In the genomic region with DNA sequence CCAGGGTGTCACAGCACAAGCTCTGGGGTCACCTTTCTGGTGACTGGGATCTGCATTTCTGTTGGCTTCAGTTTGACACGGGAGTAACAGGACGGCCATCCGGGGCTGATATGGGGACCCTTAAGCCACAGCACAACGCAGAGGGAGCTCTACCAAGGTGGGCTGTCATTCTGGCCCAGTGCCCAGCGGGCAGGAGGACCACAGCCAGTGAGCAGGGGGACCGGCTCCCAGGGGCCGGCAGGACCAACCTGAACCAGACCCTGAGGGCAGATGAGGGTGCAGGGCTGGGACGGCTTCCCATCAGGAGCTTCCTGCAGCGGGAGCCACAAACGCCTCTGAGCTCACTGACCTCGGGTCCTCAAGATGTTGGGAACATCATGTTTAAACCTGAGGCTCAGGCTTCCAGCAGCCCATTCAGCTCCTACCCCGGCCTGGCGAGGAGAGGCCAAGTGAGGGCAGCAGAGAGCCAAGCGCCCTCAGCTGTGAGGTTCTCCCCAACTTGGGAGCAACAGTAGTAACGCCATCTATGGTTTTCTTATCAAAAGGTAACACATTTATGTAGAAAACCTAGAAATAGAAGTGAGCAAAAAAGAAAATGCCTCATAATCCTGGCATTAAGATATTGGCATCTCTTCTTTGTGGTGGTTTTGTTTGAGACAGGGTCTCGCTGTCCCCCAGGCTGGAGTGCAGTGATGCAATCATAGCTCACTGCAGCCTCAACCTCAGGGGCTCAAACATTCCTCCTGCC, we compare ENCODE assay signal across 8 cellular contexts. TPM values are rescaled to one million over a fixed set of nuclear protein-coding genes. Genes with fewer than 3 reads are reported as not detected.
DNase-seq lines count a peak whose midpoint lies in the region; ATAC-seq and TF ChIP-seq lines count a peak whose summit lies in the region.

No MANE protein-coding gene starts in this region.

- 37 to 100% methylated on average over 1 to 10 of the region's 16 CpGs for WGBS in transverse colon (ENCODE audit: low coverage in 1 of 2), 2 donors

- H3K9me3 ChIP-seq in WERI-Rb-1 (ENCODE audit: severe bottlenecking) (no peaks in the 10 kb centered on the region), transverse colon (no peaks in the 10 kb centered on the region)

- peaks cover 36% of the 10 kb centered on the region for H3K36me3 ChIP-seq in WERI-Rb-1
- no peaks in the 10 kb centered on the region for H3K36me3 ChIP-seq in transverse colon

- in situ Hi-C loops in KBM-7 (cut with MboI; ENCODE audit: low pct_unique_long_range_greater_than_20kb, low sequenced_read_pairs) (no loop called here), transverse colon (cut with MboI; ENCODE audit: low pct_ligation_motif_present in 1 of 4, low pct_unique_long_range_greater_than_20kb in 1 of 4, low sequenced_read_pairs in 3 of 4) (no loop called here)

- TF ChIP-seq CTCF in WERI-Rb-1 (IDR thresholded peaks at IDR 0.05; ENCODE audit: low read depth, low read length) (peak; percentile 70), choroid plexus epithelial cell (conservative IDR thresholded peaks at IDR 0.05; ENCODE audit: low read depth, low read length) (peak; percentile 84), transverse colon (IDR thresholded peaks at IDR 0.05) (peak; percentile 29 to 44 (median 41))

- H3K4me1 ChIP-seq in transverse colon = no peaks in the 10 kb centered on the region

- no peak for ATAC-seq in HG03442 (IDR thresholded peaks at IDR 0.05; ENCODE audit: unreplicated experiment)

- 0 out of 2 replicates have a peak overlapping the region, but pooled peaks have one; percentile 6 for H3K27ac ChIP-seq in WERI-Rb-1
- no peak overlapping the region for H3K27ac ChIP-seq in transverse colon

- no peaks in the 10 kb centered on the region for H3K27me3 ChIP-seq in WERI-Rb-1 (ENCODE audit: insufficient read depth, low read depth, severe bottlenecking)
- peaks cover 27% of the 10 kb centered on the region for H3K27me3 ChIP-seq in transverse colon

- TF ChIP-seq EP300 in transverse colon (IDR thresholded peaks at IDR 0.05; ENCODE audit: low read depth) = no peak

- intact Hi-C loops in transverse colon (cut with DNase I; ENCODE audit: low total_unique reads) = no loop called here

- H3K4me3 ChIP-seq in WERI-Rb-1 (ENCODE audit: low read depth, low read length) = no peak overlapping the region
- H3K4me3 ChIP-seq in choroid plexus epithelial cell (ENCODE audit: low read depth, low read length) = no peak overlapping the region
- H3K4me3 ChIP-seq in transverse colon = no peak overlapping the region

- no peak for TF ChIP-seq POLR2A in transverse colon (IDR thresholded peaks at IDR 0.05)

- DNase-seq in ELR (ENCODE audit: low read depth) (peak; percentile 69), KBM-7 (peak; percentile 63), WERI-Rb-1 (peak; percentile 64), choroid plexus epithelial cell (ENCODE audit: low read depth) (peak; percentile 67), medulla oblongata (ENCODE audit: extremely low spot score) (peak; percentile 53), transverse colon (peak; percentile 37), mesenteric fat pad (ENCODE audit: low spot score) (no peak)

RNA-seq across cellular contexts. Expression of a gene that starts 26.8 kb away (rescaled TPM):
- 10 to 100 TPM in 1 of 4 donors, 1 to 10 TPM in 3; 2.6 to 19.7 (median 6.0) TPM for total RNA-seq in transverse colon
- total RNA-seq in mesenteric fat pad = 9.8 TPM

RNA-seq across cellular contexts. Expression of a gene that starts 36.0 kb away (rescaled TPM):
- total RNA-seq in transverse colon (1 to 10 TPM in 3 of 4 donors, under 1 TPM in 1; 0.20 to 6.7 (median 4.1) TPM), mesenteric fat pad (14.5 TPM)
